Comparison of ENCODE assay signal across 7 cellular contexts in the genomic region with DNA sequence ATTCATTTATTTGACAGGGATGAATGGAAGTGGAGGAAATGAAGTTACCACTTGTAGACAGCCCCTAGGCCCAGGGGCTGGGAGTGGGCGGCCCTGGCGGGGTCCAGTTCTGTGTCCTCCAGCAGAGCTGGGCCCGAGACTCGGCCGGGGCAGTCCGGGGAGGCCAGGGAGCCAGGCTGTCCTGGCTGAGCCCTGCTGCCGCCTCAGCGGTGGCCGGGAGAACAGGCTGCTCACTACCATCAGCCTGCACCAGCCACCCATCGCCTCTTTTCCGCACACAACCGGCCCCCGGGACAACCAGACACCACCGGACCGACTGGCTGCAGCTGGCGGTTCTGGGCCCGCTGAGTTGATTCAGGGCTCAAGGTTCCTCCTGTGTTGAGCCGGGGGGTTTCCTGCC. TPM values are rescaled to one million over a fixed set of nuclear protein-coding genes. Genes with fewer than 3 reads are reported as not detected.
"Had no signal": no experiment of that assay in that cellular context is flagged by ENCODE, and none has a peak within 500 bp of the region (broad histone marks: within the 10 kb centered on the region; RNA-seq: fewer than 3 reads in every experiment).

No MANE protein-coding gene starts in this region.

- H3K4me3 ChIP-seq: K562 had no signal

- H3K27ac ChIP-seq: HL-60 had no signal

- DNase-seq: IMR-90, KBM-7 had no signal

RNA-seq across cellular contexts. Expression of gene CLDN34, which starts 25.6 kb away (rescaled TPM):
- total RNA-seq: HepG2, HT-29, HT1080, IMR-90, K562 had no signal
